1 cellular context compared by ENCODE assay signal in genomic region chr1:206907304-206907991, GRCh38.
TF ChIP-seq lines count a peak whose summit lies in the region.

No MANE protein-coding gene starts in this region.

TF ChIP-seq in K562, 482 proteins besides CTCF, POLR2A, EP300 and RAD21 (continued from another document):
- TF ChIP-seq, protein P1, sequence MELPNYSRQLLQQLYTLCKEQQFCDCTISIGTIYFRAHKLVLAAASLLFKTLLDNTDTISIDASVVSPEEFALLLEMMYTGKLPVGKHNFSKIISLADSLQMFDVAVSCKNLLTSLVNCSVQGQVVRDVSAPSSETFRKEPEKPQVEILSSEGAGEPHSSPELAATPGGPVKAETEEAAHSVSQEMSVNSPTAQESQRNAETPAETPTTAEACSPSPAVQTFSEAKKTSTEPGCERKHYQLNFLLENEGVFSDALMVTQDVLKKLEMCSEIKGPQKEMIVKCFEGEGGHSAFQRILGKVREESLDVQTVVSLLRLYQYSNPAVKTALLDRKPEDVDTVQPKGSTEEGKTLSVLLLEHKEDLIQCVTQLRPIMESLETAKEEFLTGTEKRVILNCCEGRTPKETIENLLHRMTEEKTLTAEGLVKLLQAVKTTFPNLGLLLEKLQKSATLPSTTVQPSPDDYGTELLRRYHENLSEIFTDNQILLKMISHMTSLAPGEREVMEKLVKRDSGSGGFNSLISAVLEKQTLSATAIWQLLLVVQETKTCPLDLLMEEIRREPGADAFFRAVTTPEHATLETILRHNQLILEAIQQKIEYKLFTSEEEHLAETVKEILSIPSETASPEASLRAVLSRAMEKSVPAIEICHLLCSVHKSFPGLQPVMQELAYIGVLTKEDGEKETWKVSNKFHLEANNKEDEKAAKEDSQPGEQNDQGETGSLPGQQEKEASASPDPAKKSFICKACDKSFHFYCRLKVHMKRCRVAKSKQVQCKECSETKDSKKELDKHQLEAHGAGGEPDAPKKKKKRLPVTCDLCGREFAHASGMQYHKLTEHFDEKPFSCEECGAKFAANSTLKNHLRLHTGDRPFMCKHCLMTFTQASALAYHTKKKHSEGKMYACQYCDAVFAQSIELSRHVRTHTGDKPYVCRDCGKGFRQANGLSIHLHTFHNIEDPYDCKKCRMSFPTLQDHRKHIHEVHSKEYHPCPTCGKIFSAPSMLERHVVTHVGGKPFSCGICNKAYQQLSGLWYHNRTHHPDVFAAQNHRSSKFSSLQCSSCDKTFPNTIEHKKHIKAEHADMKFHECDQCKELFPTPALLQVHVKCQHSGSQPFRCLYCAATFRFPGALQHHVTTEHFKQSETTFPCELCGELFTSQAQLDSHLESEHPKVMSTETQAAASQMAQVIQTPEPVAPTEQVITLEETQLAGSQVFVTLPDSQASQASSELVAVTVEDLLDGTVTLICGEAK (IDR thresholded peaks at IDR 0.05): 0 out of 2 replicates have a peak, but pooled peaks have one; percentile 32
- TF ChIP-seq, protein P1 (CRISPR knock-in tag; IDR thresholded peaks at IDR 0.05): no peak
- peak; percentile 84 for TF ChIP-seq ZNF740 (CRISPR knock-in tag; IDR thresholded peaks at IDR 0.05)
- no peak for TF ChIP-seq ZNF740 (tag; IDR thresholded peaks at IDR 0.05)
- TF ChIP-seq FOXP1 (CRISPR knock-in tag; IDR thresholded peaks at IDR 0.05): 0 out of 2 replicates have a peak, but pooled peaks have one; percentile 45
- TF ChIP-seq GTF2E2 (tag; IDR thresholded peaks at IDR 0.05): no peak
- TF ChIP-seq, protein P2, sequence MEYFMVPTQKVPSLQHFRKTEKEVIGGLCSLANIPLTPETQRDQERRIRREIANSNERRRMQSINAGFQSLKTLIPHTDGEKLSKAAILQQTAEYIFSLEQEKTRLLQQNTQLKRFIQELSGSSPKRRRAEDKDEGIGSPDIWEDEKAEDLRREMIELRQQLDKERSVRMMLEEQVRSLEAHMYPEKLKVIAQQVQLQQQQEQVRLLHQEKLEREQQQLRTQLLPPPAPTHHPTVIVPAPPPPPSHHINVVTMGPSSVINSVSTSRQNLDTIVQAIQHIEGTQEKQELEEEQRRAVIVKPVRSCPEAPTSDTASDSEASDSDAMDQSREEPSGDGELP (CRISPR knock-in tag; IDR thresholded peaks at IDR 0.05; ENCODE audit: borderline replicate concordance): peak; percentile 64; the same call in 1 of the 2 replicates
- peak; percentile 80 for TF ChIP-seq NFIC (IDR thresholded peaks at IDR 0.05)
- TF ChIP-seq EHMT2 (IDR thresholded peaks at IDR 0.05): peak; percentile 78; the same call in 1 of the 2 replicates
- TF ChIP-seq ZNF57 (CRISPR knock-in tag; IDR thresholded peaks at IDR 0.05): no peak
- peak; percentile 39 for TF ChIP-seq VEZF1 (CRISPR knock-in tag; IDR thresholded peaks at IDR 0.05)
- peak; percentile 42; the same call in 1 of the 2 replicates for TF ChIP-seq ATF4 (CRISPR knock-in tag; IDR thresholded peaks at IDR 0.05)
- no peak for TF ChIP-seq LARP7 (IDR thresholded peaks at IDR 0.05)
- TF ChIP-seq RREB1 (CRISPR knock-in tag; IDR thresholded peaks at IDR 0.05): 0 out of 2 replicates have a peak, but pooled peaks have one; percentile 58
- 0 out of 2 replicates have a peak, but pooled peaks have one; percentile 64 for TF ChIP-seq FOXO4 (CRISPR knock-in tag; IDR thresholded peaks at IDR 0.05)
- 0 out of 2 replicates have a peak, but pooled peaks have one; percentile 22 for TF ChIP-seq CREM (IDR thresholded peaks at IDR 0.05; ENCODE audit: low read depth)
- TF ChIP-seq NCOA4 (IDR thresholded peaks at IDR 0.05; ENCODE audit: partially characterized antibody): no peak
- peak; percentile 55; the same call in 1 of the 2 replicates for TF ChIP-seq NFRKB (IDR thresholded peaks at IDR 0.05; ENCODE audit: low read depth)
- 0 out of 2 replicates have a peak, but pooled peaks have one; percentile 46 for TF ChIP-seq TRIM28 (IDR thresholded peaks at IDR 0.05)
- no peak for TF ChIP-seq NFXL1 (CRISPR knock-in tag; IDR thresholded peaks at IDR 0.05)
